Comparison of ENCODE assay signal across 25 cellular contexts in genomic region chr10:129516846-129517679, GRCh38. TPM values are rescaled to one million over a fixed set of nuclear protein-coding genes. Genes with fewer than 3 reads are reported as not detected.
"Had no signal": no experiment of that assay in that cellular context is flagged by ENCODE, and none has a peak within 500 bp of the region (broad histone marks: within the 10 kb centered on the region; RNA-seq: fewer than 3 reads in every experiment).

No MANE protein-coding gene starts in this region.

- H3K27me3 ChIP-seq: ascending aorta, body of pancreas had no signal

- DNase-seq: activated CD4-positive, alpha-beta memory T cell treated with anti-CD3 and anti-CD28 coated beads for 36 hours; activated CD4-positive, alpha-beta T cell treated with anti-CD3 and anti-CD28 coated beads, Interleukin-2, amount 10 ng/mL, durations not matched to agents 7 days and 5 days; activated CD4-positive, CD25-positive, alpha-beta regulatory T cell; activated CD8-positive, alpha-beta memory T cell treated with anti-CD3 and anti-CD28 coated beads for 24 hours; activated effector memory CD4-positive, alpha-beta T cell treated with anti-CD3 and anti-CD28 coated beads, Interleukin-2, amount 50 U/mL, for 16 hours; activated naive CD4-positive, alpha-beta T cell treated with Interleukin-2 at 50 U/mL for 16 hours; activated naive CD8-positive, alpha-beta T cell treated with anti-CD3 and anti-CD28 coated beads, Interleukin-2, amount 50 U/mL, for 24 hours; activated T-cell treated with anti-CD3 and anti-CD28 coated beads, Interleukin-2, amount 50 U/mL, for 4 hours; amniotic stem cell; body of pancreas; IMR-90; KBM-7; NCI-H1092 treated with DMSO at 0.1 percent for 48 hours; NCI-H1417 treated with DMSO at 0.1 percent for 48 hours; NCI-H1694 treated with DMSO at 0.1 percent for 48 hours; NCI-H2029 treated with DMSO at 0.1 percent for 48 hours; NCI-H510A treated with DMSO at 0.1 percent for 48 hours; NCI-H69; PC-3; T-helper 2 cell had no signal

- H3K27ac ChIP-seq: ascending aorta, body of pancreas, SK-N-MC, VCaP had no signal

- H3K4me1 ChIP-seq: ascending aorta, body of pancreas had no signal

- H3K36me3 ChIP-seq: ascending aorta had no signal

- H3K4me3 ChIP-seq: ascending aorta, body of pancreas, SK-N-MC had no signal

- ATAC-seq: activated naive CD4-positive, alpha-beta T cell treated with anti-CD3 and anti-CD28 coated beads, Interleukin-2, amount 50 U/mL, for 72 hours; activated naive CD8-positive, alpha-beta T cell treated with anti-CD3 and anti-CD28 coated beads, Interleukin-2, amount 50 U/mL, for 24 hours; activated T-cell treated with anti-CD3 and anti-CD28 coated beads, Interleukin-2, amount 50 U/mL, for 4 hours; body of pancreas; PC-3 had no signal

- H3K9me3 ChIP-seq: ascending aorta, body of pancreas had no signal

RNA-seq across cellular contexts. Expression of gene MGMT, which starts 50.0 kb away (rescaled TPM):
- total RNA-seq: M059J had no signal
